In genomic region chr3:56257826-56258225, GRCh38 we compare ENCODE assay signal across 21 cellular contexts.
"Had no signal": no experiment of that assay in that cellular context is flagged by ENCODE, and none has a peak within 500 bp of the region (broad histone marks: within the 10 kb centered on the region; RNA-seq: fewer than 3 reads in every experiment).

No MANE protein-coding gene starts in this region.

- ATAC-seq: left cardiac atrium; left lobe of liver; left ventricle myocardium superior; naive thymus-derived CD8-positive, alpha-beta T cell; psoas muscle; right lobe of liver; stimulated activated memory B cell treated with anti-CD40 and anti-IgM and Interleukin-4, amounts not matched to agents 10 μg/mL and 1 μg/mL and 100 μg/mL, for 72 hours; stimulated activated naive CD8-positive, alpha-beta T cell treated with anti-CD3 and anti-CD28 coated beads, Interleukin-15, amount 100 ng/mL, for 72 hours had no signal

- H3K27me3 Mint-ChIP-seq: type B pancreatic cell had no signal

- H3K9me3 Mint-ChIP-seq: stimulated activated memory B cell treated with anti-CD40 and anti-IgM and Interleukin-4, amounts not matched to agents 10 μg/mL and 1 μg/mL and 100 μg/mL, for 72 hours; stimulated activated naive CD8-positive, alpha-beta T cell treated with anti-CD3 and anti-CD28 coated beads, Interleukin-15, amount 100 ng/mL, for 72 hours; type B pancreatic cell had no signal

- H3K4me3 Mint-ChIP-seq: memory B cell; naive thymus-derived CD8-positive, alpha-beta T cell; nephron; neural crest cell; stimulated activated memory B cell treated with anti-CD40 and anti-IgM and Interleukin-4, amounts not matched to agents 10 μg/mL and 1 μg/mL and 100 μg/mL, for 72 hours; stimulated activated naive CD8-positive, alpha-beta T cell treated with anti-CD3 and anti-CD28 coated beads, Interleukin-15, amount 100 ng/mL, for 72 hours; type B pancreatic cell had no signal

- H3K36me3 Mint-ChIP-seq: memory B cell; naive thymus-derived CD8-positive, alpha-beta T cell; stimulated activated memory B cell treated with anti-CD40 and anti-IgM and Interleukin-4, amounts not matched to agents 10 μg/mL and 1 μg/mL and 100 μg/mL, for 72 hours; type B pancreatic cell had no signal

- DNase-seq: kidney glomerular epithelial cell; left cardiac atrium; left ventricle myocardium superior; naive thymus-derived CD8-positive, alpha-beta T cell; occipital lobe; psoas muscle; right lobe of liver; stimulated activated CD4-positive, alpha-beta T cell treated with anti-CD3 and anti-CD28 coated beads, Interleukin-1b, Interleukin-23, amount 100 ng/mL, for 48 hours; stimulated activated CD4-positive, alpha-beta T cell treated with anti-CD3 and anti-CD28 coated beads, Interleukin-2, amount 100 ng/mL, for 48 hours; stimulated activated CD4-positive, alpha-beta T cell treated with anti-CD3 and anti-CD28 coated beads, Interleukin-4, amount 100 ng/mL, for 4 hours; stimulated activated CD8-positive, alpha-beta memory T cell treated with anti-CD3 and anti-CD28 coated beads, Interleukin-4, amount 100 ng/mL, for 48 hours; stimulated activated naive CD4-positive, alpha-beta T cell treated with Interleukin-2 at 50 U/mL for 16 hours; stimulated activated naive CD8-positive, alpha-beta T cell treated with anti-CD3 and anti-CD28 coated beads, Interleukin-15, amount 100 ng/mL, for 72 hours; substantia nigra; uterus had no signal

- H3K4me1 Mint-ChIP-seq: memory B cell; naive thymus-derived CD8-positive, alpha-beta T cell; neural crest cell; stimulated activated memory B cell treated with anti-CD40 and anti-IgM and Interleukin-4, amounts not matched to agents 10 μg/mL and 1 μg/mL and 100 μg/mL, for 72 hours; stimulated activated naive CD8-positive, alpha-beta T cell treated with anti-CD3 and anti-CD28 coated beads, Interleukin-15, amount 100 ng/mL, for 72 hours had no signal

- H3K27ac Mint-ChIP-seq: memory B cell; naive thymus-derived CD8-positive, alpha-beta T cell; stimulated activated memory B cell treated with anti-CD40 and anti-IgM and Interleukin-4, amounts not matched to agents 10 μg/mL and 1 μg/mL and 100 μg/mL, for 72 hours; stimulated activated naive CD8-positive, alpha-beta T cell treated with anti-CD3 and anti-CD28 coated beads, Interleukin-15, amount 100 ng/mL, for 72 hours; type B pancreatic cell had no signal
